Comparison of ENCODE assay signal across 8 cellular contexts in the genomic region with DNA sequence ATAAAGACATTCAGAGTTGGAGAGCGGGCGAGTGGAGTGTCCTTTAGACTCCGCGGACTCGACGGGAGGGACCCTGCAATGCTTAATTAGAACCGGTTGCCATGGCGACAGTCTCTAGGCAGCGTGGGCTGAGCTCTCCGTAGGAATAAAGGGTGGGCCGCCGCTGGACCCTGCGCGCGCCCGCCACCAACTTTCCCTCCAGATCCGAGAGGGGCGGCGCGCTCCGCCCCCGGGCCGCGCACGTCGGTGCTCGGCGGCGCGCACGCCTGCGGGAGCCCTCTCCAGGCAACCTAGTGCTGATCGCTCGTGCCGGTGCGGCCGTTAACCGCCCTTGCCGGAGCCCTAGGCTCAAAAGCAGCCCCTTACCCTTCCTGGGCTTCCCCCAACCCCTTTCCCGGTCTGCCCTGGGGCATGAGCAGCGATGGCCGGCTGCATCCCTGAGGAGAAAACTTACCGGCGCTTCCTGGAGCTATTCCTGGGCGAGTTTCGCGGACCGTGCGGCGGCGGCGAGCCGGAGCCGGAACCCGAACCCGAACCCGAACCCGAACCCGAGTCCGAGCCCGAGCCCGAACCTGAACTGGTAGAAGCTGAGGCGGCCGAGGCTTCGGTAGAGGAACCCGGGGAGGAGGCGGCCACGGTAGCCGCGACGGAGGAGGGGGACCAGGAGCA. TPM values are rescaled to one million over a fixed set of nuclear protein-coding genes. Genes with fewer than 3 reads are reported as not detected.
DNase-seq lines count a peak whose midpoint lies in the region; ATAC-seq, FAIRE-seq and TF ChIP-seq lines count a peak whose summit lies in the region.

Gene PPM1E, plus strand, starts transcription at position 278 of the 669 bp plus-strand sequence.

- H3K9me3 Mint-ChIP-seq in dendritic cell treated with granulocyte-macrophage colony-stimulating factor and Interleukin-4, amounts not matched to agents 40 ng/mL and 50 ng/mL, for 4 days: no peaks in the 10 kb centered on the region

- CTCF ChIA-PET in AG04449 (lab: Yijun Ruan, JAX): interaction anchor here (2.0 kb wide), 1 partner anchor 45 kb away, joined by 4 read pairs; no protein-coding TSS in a partner anchor
- CTCF ChIA-PET in HepG2 (lab: Yijun Ruan, JAX; ENCODE audit: low intra/inter-chr PET ratio, low total read pairs): no interaction called here

- no peaks in the 10 kb centered on the region for H3K9me2 ChIP-seq in GM23248 (ENCODE audit: insufficient read depth)

- no peak for TF ChIP-seq POLR2A in HepG2 (IDR thresholded peaks at IDR 0.05; ENCODE audit: insufficient read depth in 1 of 2, low read depth in 2 of 2, low read length in 2 of 2)

- peak within 1 kb of the TSS; percentile 96 for H3K4me2 ChIP-seq in GM23248 (ENCODE audit: unreplicated experiment)
- peak within 1 kb of the TSS; percentile 92 for H3K4me2 ChIP-seq in HepG2 (ENCODE audit: low read depth, low read length)

- H3K27ac ChIP-seq in GM23248: no peak within 1 kb of the TSS
- H3K27ac ChIP-seq in HepG2 (ENCODE audit: extremely low read length, insufficient read depth, low read length): no peak within 1 kb of the TSS

- no peak for DNase-seq in AG04449 (ENCODE audit: low read depth, low spot score)
- peak; percentile 63 for DNase-seq in GM23248
- DNase-seq in NCI-H2196 (lab: John Stamatoyannopoulos, UW; ENCODE audit: unreplicated experiment): peak; percentile 85
- peak; percentile 23 to 37 for DNase-seq in activated CD4-positive, alpha-beta T cell treated with anti-CD3 and anti-CD28 coated beads for 4 hours
- peak; percentile 27 for DNase-seq in HepG2 (ENCODE audit: low spot score)
- peak; percentile 37 to 45 for DNase-seq in stimulated activated CD4-positive, alpha-beta T cell treated with anti-CD3 and anti-CD28 coated beads, Interleukin-2, amount 100 ng/mL, for 48 hours

- H3K4me3 ChIP-seq in AG04449 (ENCODE audit: low read depth, low read length): peak within 1 kb of the TSS; percentile 60
- peak within 1 kb of the TSS; percentile 74 for H3K4me3 ChIP-seq in GM23248
- peak within 1 kb of the TSS; percentile 62 to 83 (median 75) for H3K4me3 ChIP-seq in HepG2 (replicated peaks in 1 of 3; ENCODE audit: insufficient read depth in 1 of 3, low read depth in 2 of 3, low read length in 3 of 3)

- H3K27me3 ChIP-seq in GM23248 (replicated peaks; ENCODE audit: insufficient read depth) (peaks cover 61% of the 10 kb centered on the region), HepG2 (ENCODE audit: control insufficient read depth in 1 of 2, insufficient read depth in 2 of 2, low read length in 2 of 2) (peaks cover 2 to 41% of the 10 kb centered on the region in 2 experiments; a peak in 4 of 5 replicates)

- H3K36me3 Mint-ChIP-seq in dendritic cell treated with granulocyte-macrophage colony-stimulating factor and Interleukin-4, amounts not matched to agents 40 ng/mL and 50 ng/mL, for 4 days (ENCODE audit: low read depth): no peaks in the 10 kb centered on the region

- H3K4me3 Mint-ChIP-seq in dendritic cell treated with granulocyte-macrophage colony-stimulating factor and Interleukin-4, amounts not matched to agents 40 ng/mL and 50 ng/mL, for 4 days: peak within 1 kb of the TSS; percentile 77

- FAIRE-seq in HepG2 (lab: Jason Lieb, UNC): no peak

- POLR2A ChIA-PET in AG04449 (lab: Yijun Ruan, JAX): no interaction called here
- POLR2A ChIA-PET in HepG2 (lab: Yijun Ruan, JAX): no interaction called here

- no TSS peak for BruUV-seq in HepG2 (replicated peaks; lab: Mats Ljungman, UMichigan)

- H3K4me1 Mint-ChIP-seq in dendritic cell treated with granulocyte-macrophage colony-stimulating factor and Interleukin-4, amounts not matched to agents 40 ng/mL and 50 ng/mL, for 4 days (ENCODE audit: low read depth): peaks cover 13% of the 10 kb centered on the region

- H3K27me3 Mint-ChIP-seq in dendritic cell treated with granulocyte-macrophage colony-stimulating factor and Interleukin-4, amounts not matched to agents 40 ng/mL and 50 ng/mL, for 4 days: peaks cover 74% of the 10 kb centered on the region

- H2AFZ ChIP-seq in GM23248: peak within 1 kb of the TSS; percentile 81
- H2AFZ ChIP-seq in HepG2 (ENCODE audit: low read length): no peak within 1 kb of the TSS

- no peaks in the 10 kb centered on the region for H3F3A ChIP-seq in GM23248 (ENCODE audit: insufficient read depth)

- TF ChIP-seq EP300 in HepG2 (IDR thresholded peaks at IDR 0.05; ENCODE audit: low read depth in 2 of 2, low read length in 2 of 2) (no peak), HepG2 (CRISPR knock-in tag; IDR thresholded peaks at IDR 0.05; ENCODE audit: borderline replicate concordance) (no peak)

- no peaks in the 10 kb centered on the region for H3K79me2 ChIP-seq in GM23248 (ENCODE audit: insufficient read depth)
- H3K79me2 ChIP-seq in HepG2 (ENCODE audit: insufficient read depth, low read length): no peaks in the 10 kb centered on the region

- peak; percentile 85 for ATAC-seq in HepG2
- ATAC-seq in HG03439 (IDR thresholded peaks at IDR 0.05; ENCODE audit: unreplicated experiment): no peak

- TF ChIP-seq CTCF in AG04449 (IDR thresholded peaks at IDR 0.05; ENCODE audit: insufficient read depth, low read length, missing control alignments): no peak
- TF ChIP-seq CTCF in HepG2 (CRISPR knock-in tag; IDR thresholded peaks at IDR 0.05): no peak

- H3K36me3 ChIP-seq in GM23248 (ENCODE audit: low read depth) (no peaks in the 10 kb centered on the region), HepG2 (replicated peaks in 1 of 2; ENCODE audit: control insufficient read depth in 1 of 2, insufficient read depth in 2 of 2, low read length in 2 of 2) (no peaks in the 10 kb centered on the region)

- in situ Hi-C loops in GM23248 (cut with MboI): no loop called here
- in situ Hi-C loops in HepG2 (cut with HindIII; ENCODE audit: extremely low pct_ligation_motif_present, low pct_unique_long_range_greater_than_20kb): no loop called here

- H3K4me1 ChIP-seq in GM23248 (ENCODE audit: insufficient read depth) (0 out of 2 replicates have a peak, but pooled peaks cover 6% of the 10 kb centered on the region), HepG2 (ENCODE audit: insufficient read depth, low read length) (peaks cover 10% of the 10 kb centered on the region)

- H3K9ac ChIP-seq in GM23248 (no peak within 1 kb of the TSS), HepG2 (ENCODE audit: insufficient read depth, low read depth, low read length) (peak within 1 kb of the TSS; percentile 23; the same call in 1 of the 2 replicates)

- no peaks in the 10 kb centered on the region for H4K20me1 ChIP-seq in GM23248 (ENCODE audit: insufficient read depth)
- H4K20me1 ChIP-seq in HepG2 (ENCODE audit: insufficient read depth, low read length): 0 out of 2 replicates have a peak, but pooled peaks cover 2% of the 10 kb centered on the region

- WGBS in GM23248 (ENCODE audit: low coverage in 1 of 2, low lambda C conversion rate in 2 of 2, missing lambda C conversion rate in 2 of 2), 2 experiments: 2 to 3% methylated on average over 60 to 68 of the region's 71 CpGs
- WGBS in HepG2 (ENCODE audit: low lambda C conversion rate): 5% methylated on average over 49 of the region's 71 CpGs

- no peak within 1 kb of the TSS for H3K27ac Mint-ChIP-seq in dendritic cell treated with granulocyte-macrophage colony-stimulating factor and Interleukin-4, amounts not matched to agents 40 ng/mL and 50 ng/mL, for 4 days

- 0 out of 2 replicates have a peak, but pooled peaks have one; percentile 26 for TF ChIP-seq RAD21 in HepG2 (CRISPR knock-in tag; IDR thresholded peaks at IDR 0.05)

- intact Hi-C loops in dendritic cell treated with granulocyte-macrophage colony-stimulating factor and Interleukin-4, amounts not matched to agents 40 ng/mL and 50 ng/mL, for 4 days (cut with micrococcal nuclease): no loop called here
- intact Hi-C loops in HepG2 (cut with micrococcal nuclease; ENCODE audit: unreplicated experiment): no loop called here

- H3K9me3 ChIP-seq in GM23248 (ENCODE audit: low read depth) (no peaks in the 10 kb centered on the region), HepG2 (ENCODE audit: low read length) (no peaks in the 10 kb centered on the region)

RNA-seq across cellular contexts. Expression of gene PPM1E, which starts in this region (rescaled TPM):
- not detected in 2 replicates for total RNA-seq in GM23248 (2014; rRNA removed; shearing (Covaris generic))
- 0.03 TPM in 1 of 2 replicates, not detected in the other for polyA plus RNA-seq in GM23248 (2016; fragmentation: Nextera tagmentation; extraction: Ambion mirVana)
- 0.04 TPM in 1 of 2 replicates, not detected in the other for total RNA-seq in HepG2 (2016; rRNA removed; fragmentation: Illumina TruSeq; extraction: Trizol)
- total RNA-seq in HepG2 (2016; cell fraction: cytosol; rRNA removed; fragmentation: Illumina TruSeq; extraction: Trizol; ENCODE audit: low read depth): not detected in 2 replicates
- total RNA-seq in HepG2 (2016; cell fraction: insoluble cytoplasmic fraction; rRNA removed; fragmentation: Illumina TruSeq; extraction: Trizol): 0.02 TPM in 1 of 2 replicates, not detected in the other
- total RNA-seq in HepG2 (2016; cell fraction: membrane; rRNA removed; fragmentation: Illumina TruSeq; extraction: Trizol): not detected in 2 replicates
- not detected in 2 replicates for total RNA-seq in HepG2 (2016; cell fraction: nucleus; rRNA removed; fragmentation: Illumina TruSeq; extraction: Trizol)
- 0.15 and 0.20 TPM in 2 replicates for polyA plus RNA-seq in HepG2 (2011; rRNA removed)
- polyA plus RNA-seq in HepG2 (2011; cell fraction: cytosol; rRNA removed): 0.04 and 0.10 TPM in 2 replicates
- 0.08 and 0.12 TPM in 2 replicates for polyA plus RNA-seq in HepG2 (2011; cell fraction: nucleus; rRNA removed)
- polyA plus RNA-seq in HepG2 (2012): 0.03 and 0.12 TPM in 2 replicates
- not detected in 2 replicates for polyA plus RNA-seq in HepG2 (2016; cell fraction: cytosol; fragmentation: Illumina TruSeq; extraction: Trizol; ENCODE audit: low read depth)
- polyA plus RNA-seq in HepG2 (2016; cell fraction: insoluble cytoplasmic fraction; fragmentation: Illumina TruSeq; extraction: Trizol; ENCODE audit: low read depth): 0.03 TPM in 1 of 2 replicates, not detected in the other
- not detected in 2 replicates for polyA plus RNA-seq in HepG2 (2016; cell fraction: membrane; fragmentation: Illumina TruSeq; extraction: Trizol; ENCODE audit: low read depth)
- polyA plus RNA-seq in HepG2 (2016; cell fraction: nucleus; fragmentation: Illumina TruSeq; extraction: Trizol; ENCODE audit: insufficient read depth, low read depth): not detected in 2 replicates
- polyA minus RNA-seq in HepG2 (2011; rRNA and poly(A)+ RNA removed; ENCODE audit: low replicate concordance): 0.24 TPM in 1 of 2 replicates, not detected in the other
- 0.18 and 0.30 TPM in 2 replicates for polyA minus RNA-seq in HepG2 (2011; cell fraction: cytosol; rRNA and poly(A)+ RNA removed)
- 0.13 and 0.37 TPM in 2 replicates for polyA minus RNA-seq in HepG2 (2011; cell fraction: nucleus; rRNA and poly(A)+ RNA removed)

Comparison
In these comparisons a context has a peak if more than half of its experiments do, and no peak if none do; other contexts are left out.
1. Peak in DNase-seq, H3K4me3 ChIP-seq and H3K4me2 ChIP-seq in GM23248; RNA of the gene not detected or under 1 TPM.
2. Peak in DNase-seq, ATAC-seq, H3K4me3 ChIP-seq, H3K9ac ChIP-seq and H3K4me2 ChIP-seq in HepG2; RNA of the gene not detected or under 1 TPM.